22 cellular contexts compared by ENCODE assay signal in genomic region chr9:89813482-89813881, GRCh38.
"Had no signal": no experiment of that assay in that cellular context is flagged by ENCODE, and none has a peak within 500 bp of the region (broad histone marks: within the 10 kb centered on the region; RNA-seq: fewer than 3 reads in every experiment).

No MANE protein-coding gene starts in this region.

- H3K4me2 ChIP-seq: SK-N-SH had no signal

- H3K36me3 Mint-ChIP-seq: activated naive CD4-positive, alpha-beta T cell treated with anti-CD3 and anti-CD28 coated beads, Interleukin-2, amount 50 U/mL, for 24 hours; brain; IgD-negative memory B cell had no signal

- H3K9me3 Mint-ChIP-seq: activated naive CD4-positive, alpha-beta T cell treated with anti-CD3 and anti-CD28 coated beads, Interleukin-2, amount 50 U/mL, for 24 hours; IgD-negative memory B cell had no signal

- H3K27ac Mint-ChIP-seq: activated CD4-positive, alpha-beta T cell treated with anti-CD3 and anti-CD28 coated beads for 36 hours; activated CD8-positive, alpha-beta T cell treated with anti-CD3 and anti-CD28 coated beads, Interleukin-2, amount 10 ng/mL, durations not matched to agents 7 days and 5 days; activated naive CD4-positive, alpha-beta T cell treated with anti-CD3 and anti-CD28 coated beads, Interleukin-2, amount 50 U/mL, for 24 hours had no signal

- H3K9me2 ChIP-seq: SK-N-SH had no signal

- DNase-seq: activated CD4-positive, alpha-beta T cell treated with anti-CD3 and anti-CD28 coated beads for 36 hours; activated CD4-positive, alpha-beta T cell treated with anti-CD3 and anti-CD28 coated beads, Interleukin-2, amount 50 U/mL, for 1 hour; activated CD8-positive, alpha-beta T cell treated with anti-CD3 and anti-CD28 coated beads, Interleukin-2, amount 10 ng/mL, durations not matched to agents 7 days and 5 days; amygdala; KG1; NCI-H1048; NCI-H1930; NCI-H2227 treated with DMSO at 0.1 percent for 48 hours; NCI-H446 treated with DMSO at 0.1 percent for 48 hours; NCI-H526 treated with DMSO at 0.1 percent for 48 hours; NCI-H82; OCI-M1; Right ventricle myocardium superior; RPMI8226; SJCRH30; SK-N-SH; T-helper 1 cell; WERI-Rb-1 had no signal

- H3K36me3 ChIP-seq: SJCRH30, WERI-Rb-1 had no signal

- ATAC-seq: activated CD4-positive, alpha-beta T cell treated with anti-CD3 and anti-CD28 coated beads for 36 hours; Panc1 had no signal

- H3K27me3 Mint-ChIP-seq: activated CD4-positive, alpha-beta T cell treated with anti-CD3 and anti-CD28 coated beads for 36 hours; activated naive CD4-positive, alpha-beta T cell treated with anti-CD3 and anti-CD28 coated beads, Interleukin-2, amount 50 U/mL, for 24 hours; IgD-negative memory B cell had no signal

- H3K4me3 Mint-ChIP-seq: activated CD4-positive, alpha-beta T cell treated with anti-CD3 and anti-CD28 coated beads for 36 hours; activated CD8-positive, alpha-beta T cell treated with anti-CD3 and anti-CD28 coated beads, Interleukin-2, amount 10 ng/mL, durations not matched to agents 7 days and 5 days; activated naive CD4-positive, alpha-beta T cell treated with anti-CD3 and anti-CD28 coated beads, Interleukin-2, amount 50 U/mL, for 24 hours; brain had no signal

- H3K4me3 ChIP-seq: SJCRH30 had no signal

- H3K27me3 ChIP-seq: SJCRH30 had no signal

- H3K9me3 ChIP-seq: SJCRH30, SK-N-SH had no signal

- H3K27ac ChIP-seq: SJCRH30, WERI-Rb-1 had no signal
